Comparison of ENCODE assay signal across 8 cellular contexts in the genomic region with DNA sequence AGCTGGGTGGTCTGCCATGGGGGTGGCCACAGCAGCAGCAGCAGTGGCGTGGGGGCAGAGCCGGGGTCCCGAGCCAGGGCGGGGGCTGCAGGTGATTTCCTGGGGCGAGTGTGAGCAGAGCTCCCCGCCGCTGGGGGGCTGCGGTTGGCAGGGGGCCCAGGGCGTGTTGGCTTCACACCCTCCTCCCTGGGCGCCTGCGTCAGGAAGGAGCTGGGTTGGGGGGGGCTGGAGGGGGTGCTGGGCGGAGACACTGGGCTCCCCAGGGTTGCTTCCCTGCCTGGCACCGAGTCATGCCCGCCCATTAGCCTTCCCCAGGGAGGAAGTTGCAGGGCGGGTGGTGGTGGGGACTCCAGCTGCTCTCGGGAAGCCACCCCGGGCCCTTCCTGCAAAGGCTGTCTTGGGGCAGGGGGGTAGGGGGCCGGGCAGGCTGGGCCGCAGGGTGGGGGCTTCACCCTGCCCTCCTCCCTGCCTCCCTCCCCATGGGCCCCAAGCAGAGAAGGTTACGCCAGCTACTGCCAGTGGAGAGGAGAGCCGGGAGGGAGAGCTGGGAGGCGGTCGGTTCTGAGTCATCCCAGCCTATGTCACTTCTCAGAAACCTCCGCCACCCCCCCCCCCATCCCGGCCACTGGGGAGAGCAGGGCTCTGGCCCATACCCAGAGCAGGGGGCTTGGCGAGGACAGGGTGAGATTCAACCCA. TPM values are rescaled to one million over a fixed set of nuclear protein-coding genes. Genes with fewer than 3 reads are reported as not detected.
DNase-seq lines count a peak whose midpoint lies in the region; ATAC-seq and TF ChIP-seq lines count a peak whose summit lies in the region.

No MANE protein-coding gene starts in this region.

- ATAC-seq in HG02642 (IDR thresholded peaks at IDR 0.05; ENCODE audit: poor library complexity, unreplicated experiment): no peak
- no peak for ATAC-seq in GM18870 (IDR thresholded peaks at IDR 0.05; ENCODE audit: unreplicated experiment)

- no peak for DNase-seq in GM10266 (ENCODE audit: extremely low spot score)
- DNase-seq in NCI-H2107 (lab: John Stamatoyannopoulos, UW): peak; percentile 62
- peak; percentile 60 to 64 for DNase-seq in activated CD4-positive, alpha-beta T cell treated with anti-CD3 and anti-CD28 coated beads, Interleukin-2, amount 50 U/mL, for 4 hours
- DNase-seq in effector CD4-positive, alpha-beta T cell: peak; percentile 67
- peak; percentile 97 for DNase-seq in mesenteric fat pad (ENCODE audit: low spot score)
- DNase-seq in stimulated activated naive CD4-positive, alpha-beta T cell treated with Interleukin-2 at 50 U/mL for 16 hours (lab: John Stamatoyannopoulos, UW): peak; percentile 77

- TF ChIP-seq CTCF in GM10266 (IDR thresholded peaks at IDR 0.05; ENCODE audit: control insufficient read depth, insufficient read depth, low read depth, missing control alignments): peak; percentile 13

RNA-seq across cellular contexts. Expression of gene MIDN, which starts 4.6 kb away (rescaled TPM):
- total RNA-seq in mesenteric fat pad: 156 TPM

RNA-seq across cellular contexts. Expression of gene ATP5F1D, which starts 11.4 kb away (rescaled TPM):
- total RNA-seq in mesenteric fat pad: 189 TPM

RNA-seq across cellular contexts. Expression of gene CBARP, which starts 15.2 kb away (rescaled TPM):
- total RNA-seq in mesenteric fat pad: 6.2 TPM

RNA-seq across cellular contexts. Expression of gene CIRBP, which starts 16.2 kb away (rescaled TPM):
- 243 TPM for total RNA-seq in mesenteric fat pad

RNA-seq across cellular contexts. Expression of gene FAM174C, which starts 22.4 kb away (rescaled TPM):
- 53.2 TPM for total RNA-seq in mesenteric fat pad
